1 cellular context compared by ENCODE assay signal in genomic region chr5:181188700-181189362, GRCh38.
TF ChIP-seq lines count a peak whose summit lies in the region.

No MANE protein-coding gene starts in this region.

TF ChIP-seq in HepG2, 621 proteins besides CTCF, POLR2A, EP300 and RAD21 (continued from another document and continues in another):
- TF ChIP-seq ATF3 (CRISPR knock-in tag; IDR thresholded peaks at IDR 0.05), result no peak
- TF ChIP-seq DBP (CRISPR knock-in tag; IDR thresholded peaks at IDR 0.05; ENCODE audit: not compliant biosample characterization), result no peak
- TF ChIP-seq HDAC1 (CRISPR knock-in tag; IDR thresholded peaks at IDR 0.05), result no peak
- TF ChIP-seq ZNF333 (CRISPR knock-in tag; IDR thresholded peaks at IDR 0.05; ENCODE audit: borderline replicate concordance), result no peak
- TF ChIP-seq ZNF24 (IDR thresholded peaks at IDR 0.05), result peak; percentile 97
- no peak for TF ChIP-seq FOXO1 (CRISPR knock-in tag; IDR thresholded peaks at IDR 0.05)
- TF ChIP-seq CEBPZ (IDR thresholded peaks at IDR 0.05; ENCODE audit: low read length), result no peak
- peak; percentile 12; the same call in 1 of the 2 replicates for TF ChIP-seq MIER3 (CRISPR knock-in tag; IDR thresholded peaks at IDR 0.05; ENCODE audit: borderline replicate concordance)
- TF ChIP-seq YY1 (IDR thresholded peaks at IDR 0.05; ENCODE audit: insufficient read depth, insufficient replicate concordance, low read depth, low read length), result no peak
- TF ChIP-seq HDAC2 (CRISPR knock-in tag; IDR thresholded peaks at IDR 0.05), result peak; percentile 26; the same call in 1 of the 2 replicates
- TF ChIP-seq KDM5B (CRISPR knock-in tag; IDR thresholded peaks at IDR 0.05; ENCODE audit: borderline replicate concordance), result peak; percentile 52; the same call in 1 of the 2 replicates
- TF ChIP-seq ZMAT5 (CRISPR knock-in tag; IDR thresholded peaks at IDR 0.05; ENCODE audit: borderline replicate concordance, low read depth), result no peak
- TF ChIP-seq ZSCAN30 (CRISPR knock-in tag; IDR thresholded peaks at IDR 0.05), result no peak
- peak; percentile 58 for TF ChIP-seq PHF5A (CRISPR knock-in tag; IDR thresholded peaks at IDR 0.05; ENCODE audit: low read depth, unreplicated experiment)
- no peak for TF ChIP-seq HOXA7 (CRISPR knock-in tag; IDR thresholded peaks at IDR 0.05)
- TF ChIP-seq ZNF629 (CRISPR knock-in tag; conservative IDR thresholded peaks at IDR 0.05), result peak; percentile 87
- no peak for TF ChIP-seq TCF12 (IDR thresholded peaks at IDR 0.05)
- TF ChIP-seq TCF12 (CRISPR knock-in tag; IDR thresholded peaks at IDR 0.05), result no peak
- TF ChIP-seq PCBP2 (optimal IDR thresholded peaks at IDR 0.05; ENCODE audit: low read depth, low read length, poor library complexity, severe bottlenecking), result no peak
- TF ChIP-seq MXD3 (CRISPR knock-in tag; IDR thresholded peaks at IDR 0.05), result no peak
- no peak for TF ChIP-seq HES4 (CRISPR knock-in tag; IDR thresholded peaks at IDR 0.05; ENCODE audit: borderline replicate concordance)
- TF ChIP-seq ZNF879 (CRISPR knock-in tag; IDR thresholded peaks at IDR 0.05), result no peak
- TF ChIP-seq ISL2 (CRISPR knock-in tag; IDR thresholded peaks at IDR 0.05), result no peak
- no peak for TF ChIP-seq ZBTB43 (CRISPR knock-in tag; conservative IDR thresholded peaks at IDR 0.05)
- no peak for TF ChIP-seq NKX3-1 (CRISPR knock-in tag; IDR thresholded peaks at IDR 0.05)
- TF ChIP-seq ZNF224 (CRISPR knock-in tag; IDR thresholded peaks at IDR 0.05), result no peak
- peak; percentile 19; the same call in 1 of the 2 replicates for TF ChIP-seq ARNT2 (CRISPR knock-in tag; IDR thresholded peaks at IDR 0.05; ENCODE audit: low read depth)
- TF ChIP-seq TCF7 (IDR thresholded peaks at IDR 0.05; ENCODE audit: low read depth), result no peak
- TF ChIP-seq ZBTB1 (CRISPR knock-in tag; IDR thresholded peaks at IDR 0.05; ENCODE audit: borderline replicate concordance), result no peak
- TF ChIP-seq JUN (CRISPR knock-in tag; IDR thresholded peaks at IDR 0.05), result no peak
- TF ChIP-seq RXRA (CRISPR knock-in tag; IDR thresholded peaks at IDR 0.05), result peak; percentile 38; the same call in 1 of the 2 replicates
- no peak for TF ChIP-seq XBP1 (CRISPR knock-in tag; IDR thresholded peaks at IDR 0.05)
- TF ChIP-seq ZNF530 (CRISPR knock-in tag; IDR thresholded peaks at IDR 0.05; ENCODE audit: low read depth), result no peak
- peak; percentile 49; the same call in 1 of the 2 replicates for TF ChIP-seq ZNF800 (CRISPR knock-in tag; IDR thresholded peaks at IDR 0.05)
- TF ChIP-seq NFAT5 (CRISPR knock-in tag; IDR thresholded peaks at IDR 0.05), result 0 out of 2 replicates have a peak, but pooled peaks have one; percentile 7
- no peak for TF ChIP-seq HOXA3 (CRISPR knock-in tag; IDR thresholded peaks at IDR 0.05)
- no peak for TF ChIP-seq REXO4 (CRISPR knock-in tag; IDR thresholded peaks at IDR 0.05; ENCODE audit: borderline replicate concordance)
- no peak for TF ChIP-seq ZNF775 (CRISPR knock-in tag; IDR thresholded peaks at IDR 0.05; ENCODE audit: borderline replicate concordance)
- no peak for TF ChIP-seq ZSCAN25 (CRISPR knock-in tag; IDR thresholded peaks at IDR 0.05)
- peak; percentile 9 for TF ChIP-seq ZNF18 (CRISPR knock-in tag; IDR thresholded peaks at IDR 0.05; ENCODE audit: insufficient replicate concordance)
- no peak for TF ChIP-seq LCORL (IDR thresholded peaks at IDR 0.05)
- TF ChIP-seq LCORL (CRISPR knock-in tag; IDR thresholded peaks at IDR 0.05), result no peak
- no peak for TF ChIP-seq ZSCAN9 (CRISPR knock-in tag; IDR thresholded peaks at IDR 0.05; ENCODE audit: borderline replicate concordance)
- TF ChIP-seq ZUFSP (CRISPR knock-in tag; IDR thresholded peaks at IDR 0.05; ENCODE audit: borderline replicate concordance), result no peak
